In genomic region chr19:49779731-49780578, GRCh38 we compare ENCODE assay signal across 19 cellular contexts. TPM values are rescaled to one million over a fixed set of nuclear protein-coding genes. Genes with fewer than 3 reads are reported as not detected.
DNase-seq lines count a peak whose midpoint lies in the region; ATAC-seq, FAIRE-seq and TF ChIP-seq lines count a peak whose summit lies in the region.
"Had no signal": no experiment of that assay in that cellular context is flagged by ENCODE, and none has a peak within 500 bp of the region (broad histone marks: within the 10 kb centered on the region; RNA-seq: fewer than 3 reads in every experiment).

No MANE protein-coding gene starts in this region.

- H3K27ac ChIP-seq in A549 (no peak overlapping the region), OCI-LY3 (ENCODE audit: low read length) (peak overlapping the region; percentile 45), coronary artery (peak overlapping the region in 1 of 2 donors; percentile 31)

- H3K4me3 ChIP-seq in A549 (no peak overlapping the region), Caco-2 (ENCODE audit: low read depth, low read length) (no peak overlapping the region), OCI-LY3 (ENCODE audit: low read length) (peak overlapping the region; percentile 29), coronary artery (no peak overlapping the region)
- H3K4me3 ChIP-seq: mucosa of descending colon had no signal

- no peaks in the 10 kb centered on the region for H3K79me2 ChIP-seq in OCI-LY3 (ENCODE audit: low read length)

- no peak overlapping the region for H3K4me3 Mint-ChIP-seq in Caco-2 (ENCODE audit: unreplicated experiment)

- no peak for TF ChIP-seq RAD21 in A549 (conservative IDR thresholded peaks at IDR 0.05 in 1 of 2, IDR thresholded peaks at IDR 0.05 in 1 of 2)

- no peaks in the 10 kb centered on the region for H3K27me3 Mint-ChIP-seq in Caco-2 (ENCODE audit: insufficient read depth, unreplicated experiment)

- no peak for TF ChIP-seq POLR2A in A549 (IDR thresholded peaks at IDR 0.05; ENCODE audit: low read length)

- WGBS in A549 (ENCODE audit: missing lambda C conversion rate) = 84% methylated on average over 11 of the region's 11 CpGs

- H3K4me2 ChIP-seq in A549 = no peak overlapping the region
- peak overlapping the region; percentile 68 for H3K4me2 ChIP-seq in OCI-LY3 (ENCODE audit: low read length)

- TF ChIP-seq EP300 in A549 (IDR thresholded peaks at IDR 0.05) = no peak

- no peak overlapping the region for H3K9ac ChIP-seq in OCI-LY3 (ENCODE audit: low read length)

- peaks cover 3% of the 10 kb centered on the region; the same call in 1 of the 2 replicates for H4K20me1 ChIP-seq in OCI-LY3 (ENCODE audit: insufficient read depth, low read length)

- no peak overlapping the region for H2AFZ ChIP-seq in OCI-LY3 (ENCODE audit: low read depth, low read length)

- CTCF ChIA-PET in A549 (lab: Yijun Ruan, JAX) (interaction anchor here (0.6 to 0.9 kb wide), 2 partner anchors 90 to 194 kb away, joined by 3 to 4 read pairs; no protein-coding TSS in a partner anchor), Caco-2 (lab: Charles Lee) (no interaction called here)

- ATAC-seq in A549 (no peak), GM19328 (IDR thresholded peaks at IDR 0.05; ENCODE audit: unreplicated experiment) (no peak)

- no peaks in the 10 kb centered on the region for H3K9me3 Mint-ChIP-seq in Caco-2 (ENCODE audit: unreplicated experiment)

- POLR2A ChIA-PET in A549 (lab: Yijun Ruan, JAX) (no interaction called here), Caco-2 (lab: Charles Lee) (no interaction called here)

- no peak for DNase-seq in A549 (ENCODE audit: low read depth in 1 of 2, low spot score in 1 of 2)
- no peak for DNase-seq in Caco-2
- peak; percentile 4 for DNase-seq in iPS-NIHi11 (ENCODE audit: low spot score)
- DNase-seq in activated gamma-delta T cell (lab: John Stamatoyannopoulos, UW) = no peak
- no peak for DNase-seq in coronary artery (ENCODE audit: low spot score)
- DNase-seq in HuH-7 (ENCODE audit: low spot score) = no peak
- DNase-seq: activated naive CD4-positive, alpha-beta T cell; AML-193; DND-41; effector CD8-positive, alpha-beta T cell; mucosa of descending colon; NCI-H1436 treated with DMSO at 0.1 percent for 48 hours; NCI-H524 treated with DMSO at 0.1 percent for 48 hours; retina; SHP77; T1000 had no signal

- H3K27ac Mint-ChIP-seq in Caco-2 (ENCODE audit: unreplicated experiment) = peak overlapping the region; percentile 43

- TF ChIP-seq CTCF in A549 (IDR thresholded peaks at IDR 0.05) (no peak), Caco-2 (IDR thresholded peaks at IDR 0.05; ENCODE audit: insufficient read depth in 1 of 2, low read depth in 1 of 2, low read length in 1 of 2, severe bottlenecking in 1 of 2, unreplicated experiment in 1 of 2) (no peak), OCI-LY3 (IDR thresholded peaks at IDR 0.05; ENCODE audit: low read depth, low read length) (no peak), coronary artery (IDR thresholded peaks at IDR 0.05) (no peak)

- no peaks in the 10 kb centered on the region for H3K4me1 ChIP-seq in A549
- H3K4me1 ChIP-seq in Caco-2 = no peaks in the 10 kb centered on the region
- H3K4me1 ChIP-seq in OCI-LY3 (ENCODE audit: low read length) = peaks cover 16% of the 10 kb centered on the region

- FAIRE-seq in A549 (lab: Jason Lieb, UNC) = no peak
- FAIRE-seq: urothelium cell line had no signal

- H3K27me3 ChIP-seq in Caco-2 (replicated peaks; ENCODE audit: control insufficient read depth, insufficient read depth, low read length) = no peaks in the 10 kb centered on the region
- no peaks in the 10 kb centered on the region for H3K27me3 ChIP-seq in OCI-LY3 (ENCODE audit: low read depth, low read length)

- intact Hi-C loops in Caco-2 (cut with micrococcal nuclease; ENCODE audit: unreplicated experiment) = no loop called here

- no TSS peak for BruUV-seq in Caco-2 (replicated peaks; lab: Mats Ljungman, UMichigan)

- H3K9me3 ChIP-seq in A549 (0 out of 3 replicates have a peak, but pooled peaks cover 3% of the 10 kb centered on the region), Caco-2 (no peaks in the 10 kb centered on the region), OCI-LY3 (ENCODE audit: insufficient read depth, low read length) (no peaks in the 10 kb centered on the region)
- H3K9me3 ChIP-seq: mucosa of descending colon had no signal

- peaks cover 16% of the 10 kb centered on the region for H3K4me1 Mint-ChIP-seq in Caco-2 (ENCODE audit: low read depth, unreplicated experiment)

- H3K36me3 ChIP-seq in Caco-2 (ENCODE audit: control insufficient read depth, insufficient read depth, low read length) (peaks cover 2% of the 10 kb centered on the region; the same call in 1 of the 2 replicates), OCI-LY3 (replicated peaks; ENCODE audit: low read depth, low read length) (peaks cover 20% of the 10 kb centered on the region)

- H3K36me3 Mint-ChIP-seq in Caco-2 (ENCODE audit: insufficient read depth, unreplicated experiment) = peaks cover 49% of the 10 kb centered on the region

TF ChIP-seq in A549, 52 proteins besides CTCF, POLR2A, EP300 and RAD21:
- no peak for TF ChIP-seq NPAS2 (CRISPR knock-in tag; IDR thresholded peaks at IDR 0.05; ENCODE audit: borderline replicate concordance)
- TF ChIP-seq, protein P1, sequence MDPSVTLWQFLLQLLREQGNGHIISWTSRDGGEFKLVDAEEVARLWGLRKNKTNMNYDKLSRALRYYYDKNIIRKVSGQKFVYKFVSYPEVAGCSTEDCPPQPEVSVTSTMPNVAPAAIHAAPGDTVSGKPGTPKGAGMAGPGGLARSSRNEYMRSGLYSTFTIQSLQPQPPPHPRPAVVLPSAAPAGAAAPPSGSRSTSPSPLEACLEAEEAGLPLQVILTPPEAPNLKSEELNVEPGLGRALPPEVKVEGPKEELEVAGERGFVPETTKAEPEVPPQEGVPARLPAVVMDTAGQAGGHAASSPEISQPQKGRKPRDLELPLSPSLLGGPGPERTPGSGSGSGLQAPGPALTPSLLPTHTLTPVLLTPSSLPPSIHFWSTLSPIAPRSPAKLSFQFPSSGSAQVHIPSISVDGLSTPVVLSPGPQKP (IDR thresholded peaks at IDR 0.05; ENCODE audit: low read depth, low read length) = no peak
- TF ChIP-seq ZFP36 (IDR thresholded peaks at IDR 0.05; ENCODE audit: borderline replicate concordance, partially characterized antibody) = peak; percentile 80
- TF ChIP-seq, protein P2, sequence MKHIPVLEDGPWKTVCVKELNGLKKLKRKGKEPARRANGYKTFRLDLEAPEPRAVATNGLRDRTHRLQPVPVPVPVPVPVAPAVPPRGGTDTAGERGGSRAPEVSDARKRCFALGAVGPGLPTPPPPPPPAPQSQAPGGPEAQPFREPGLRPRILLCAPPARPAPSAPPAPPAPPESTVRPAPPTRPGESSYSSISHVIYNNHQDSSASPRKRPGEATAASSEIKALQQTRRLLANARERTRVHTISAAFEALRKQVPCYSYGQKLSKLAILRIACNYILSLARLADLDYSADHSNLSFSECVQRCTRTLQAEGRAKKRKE (CRISPR knock-in tag; IDR thresholded peaks at IDR 0.05; ENCODE audit: low read depth) = no peak
- TF ChIP-seq HOXB13 (CRISPR knock-in tag; IDR thresholded peaks at IDR 0.05; ENCODE audit: low read depth) = no peak
- no peak for TF ChIP-seq HEYL (CRISPR knock-in tag; IDR thresholded peaks at IDR 0.05)
- no peak for TF ChIP-seq ZSCAN20 (CRISPR knock-in tag; IDR thresholded peaks at IDR 0.05)

RNA-seq across cellular contexts. Expression of gene AP2A1, which starts 13.2 kb away (rescaled TPM):
- polyA plus RNA-seq in A549 (2011; rRNA removed) (36.6 and 41.6 TPM in 2 replicates), A549 (2017; fragmentation: RNase III; extraction: RNeasy Plus Mini Kit Qiagen cat#74134 plus additional on column Dnase treatment) (53.4 to 62.1 TPM (median 58.6 TPM) in 3 replicates)
- polyA plus RNA-seq in A549 (2012; cell fraction: cytosol; rRNA removed) = 68.6 and 83.9 TPM in 2 replicates
- polyA plus RNA-seq in A549 (2012; cell fraction: nucleus; rRNA removed) = 133 and 183 TPM in 2 replicates
- polyA minus RNA-seq in A549 (2011; rRNA and poly(A)+ RNA removed) = 58.4 and 76.3 TPM in 2 replicates
- 107 and 126 TPM in 2 replicates for total RNA-seq in Caco-2 (2022)

RNA-seq across cellular contexts. Expression of gene TSKS, which starts 16.8 kb away (rescaled TPM):
- polyA plus RNA-seq in A549 (2011; rRNA removed) (not detected in 2 replicates), A549 (2017; fragmentation: RNase III; extraction: RNeasy Plus Mini Kit Qiagen cat#74134 plus additional on column Dnase treatment) (not detected in 3 replicates)
- polyA plus RNA-seq in A549 (2012; cell fraction: cytosol; rRNA removed) = 0.03 TPM in 1 of 2 replicates, not detected in the other
- polyA plus RNA-seq in A549 (2012; cell fraction: nucleus; rRNA removed) = 0.06 TPM in 1 of 2 replicates, not detected in the other
- polyA minus RNA-seq in A549 (2011; rRNA and poly(A)+ RNA removed) = not detected in 2 replicates
- total RNA-seq in Caco-2 (2022) = not detected in 2 replicates

RNA-seq across cellular contexts. Expression of gene FUZ, which starts 33.1 kb away (rescaled TPM):
- polyA plus RNA-seq in A549 (2011; rRNA removed) (12.5 and 14.5 TPM in 2 replicates), A549 (2017; fragmentation: RNase III; extraction: RNeasy Plus Mini Kit Qiagen cat#74134 plus additional on column Dnase treatment) (15.9 to 23.7 TPM (median 21.7 TPM) in 3 replicates)
- polyA plus RNA-seq in A549 (2012; cell fraction: cytosol; rRNA removed) = 12.7 and 18.9 TPM in 2 replicates
- 21.9 and 26.7 TPM in 2 replicates for polyA plus RNA-seq in A549 (2012; cell fraction: nucleus; rRNA removed)
- polyA minus RNA-seq in A549 (2011; rRNA and poly(A)+ RNA removed) = 7.7 and 9.9 TPM in 2 replicates
- total RNA-seq in Caco-2 (2022) = 0.75 and 0.93 TPM in 2 replicates

RNA-seq across cellular contexts. Expression of gene MED25, which starts 38.1 kb away (rescaled TPM):
- 20.4 and 27.1 TPM in 2 replicates for polyA plus RNA-seq in A549 (2011; rRNA removed)
- 50.8 and 56.5 TPM in 2 replicates for polyA plus RNA-seq in A549 (2012; cell fraction: cytosol; rRNA removed)
- polyA plus RNA-seq in A549 (2012; cell fraction: nucleus; rRNA removed) = 106 and 124 TPM in 2 replicates
- 36.4 to 41.6 TPM (median 40.1 TPM) in 3 replicates for polyA plus RNA-seq in A549 (2017; fragmentation: RNase III; extraction: RNeasy Plus Mini Kit Qiagen cat#74134 plus additional on column Dnase treatment)
- polyA minus RNA-seq in A549 (2011; rRNA and poly(A)+ RNA removed) = 37.2 and 52.2 TPM in 2 replicates
- 102 and 104 TPM in 2 replicates for total RNA-seq in Caco-2 (2022)
